Comparison of ENCODE assay signal across 9 cellular contexts in genomic region chr9:127919253-127919815, GRCh38. TPM values are rescaled to one million over a fixed set of nuclear protein-coding genes. Genes with fewer than 3 reads are reported as not detected.
DNase-seq lines count a peak whose midpoint lies in the region; ATAC-seq, FAIRE-seq and TF ChIP-seq lines count a peak whose summit lies in the region.
"Had no signal": no experiment of that assay in that cellular context is flagged by ENCODE, and none has a peak within 500 bp of the region (broad histone marks: within the 10 kb centered on the region; RNA-seq: fewer than 3 reads in every experiment).

No MANE protein-coding gene starts in this region.

- peak; percentile 31 for FAIRE-seq in HTR-8/SVneo (lab: Jason Lieb, UNC)

- TF ChIP-seq CTCF in AG04449 (IDR thresholded peaks at IDR 0.05; ENCODE audit: insufficient read depth, low read length, missing control alignments) (no peak), type B pancreatic cell (conservative IDR thresholded peaks at IDR 0.05) (no peak), GM23338 (conservative IDR thresholded peaks at IDR 0.05; ENCODE audit: low read depth in 2 of 2) (no peak)

- H3K4me2 ChIP-seq in GM23338, result no peak overlapping the region

- H3K27me3 Mint-ChIP-seq in type B pancreatic cell (peaks cover 12% of the 10 kb centered on the region), GM23338 (ENCODE audit: insufficient read depth, low read depth, poor library complexity) (peaks cover 17% of the 10 kb centered on the region)

- H3K36me3 Mint-ChIP-seq in type B pancreatic cell, result no peaks in the 10 kb centered on the region
- H3K36me3 Mint-ChIP-seq in GM23338 (ENCODE audit: low read depth), result 0 out of 3 replicates have a peak, but pooled peaks cover 3% of the 10 kb centered on the region
- H3K36me3 Mint-ChIP-seq: activated naive CD4-positive, alpha-beta T cell treated with anti-CD3 and anti-CD28 coated beads, Interleukin-2, amount 50 U/mL, for 72 hours had no signal

- H3K9me2 ChIP-seq in GM23338 (ENCODE audit: insufficient read depth), result no peaks in the 10 kb centered on the region

- no peaks in the 10 kb centered on the region for H3K36me3 ChIP-seq in GM23338 (ENCODE audit: insufficient read depth)

- 0 out of 2 replicates have a peak, but pooled peaks cover 7% of the 10 kb centered on the region for H3K27me3 ChIP-seq in GM23338 (ENCODE audit: insufficient read depth)

- DNase-seq in AG04449 (ENCODE audit: low read depth, low spot score), result peak; percentile 95
- DNase-seq in HTR-8/SVneo (ENCODE audit: insufficient read length, low spot score), result peak; percentile 88
- peak; percentile 98 for DNase-seq in astrocyte of the hippocampus (ENCODE audit: low read depth, low spot score)
- DNase-seq in kidney tubule cell (ENCODE audit: low spot score), result peak; percentile 100
- DNase-seq in type B pancreatic cell (ENCODE audit: extremely low spot score, unreplicated experiment), result no peak
- no peak for DNase-seq in GM23338 (ENCODE audit: low spot score)

- no peak overlapping the region for H3K27ac ChIP-seq in GM23338 (ENCODE audit: low read depth)

- H3K4me3 Mint-ChIP-seq in type B pancreatic cell, result peak overlapping the region; percentile 45
- H3K4me3 Mint-ChIP-seq in GM23338, result no peak overlapping the region

- no peak for ATAC-seq in GM23338
- no peak for ATAC-seq in HG02973 (IDR thresholded peaks at IDR 0.05; ENCODE audit: unreplicated experiment)
- ATAC-seq in HG03520 (IDR thresholded peaks at IDR 0.05; ENCODE audit: unreplicated experiment), result no peak

- POLR2A ChIA-PET in AG04449 (lab: Yijun Ruan, JAX), result interaction anchor here (0.6 to 1.2 kb wide), 3 partner anchors 21 to 398 kb away, joined by 3 read pairs; no protein-coding TSS in a partner anchor

- peak overlapping the region; percentile 39 for H3K27ac Mint-ChIP-seq in type B pancreatic cell
- H3K27ac Mint-ChIP-seq in GM23338, result no peak overlapping the region

- no peak overlapping the region for H2AFZ ChIP-seq in GM23338

- H3K4me1 ChIP-seq in GM23338 (ENCODE audit: insufficient read depth), result peaks cover 8% of the 10 kb centered on the region; the same call in 1 of the 2 replicates

- H3K79me2 ChIP-seq in GM23338 (replicated peaks; ENCODE audit: insufficient read depth), result no peaks in the 10 kb centered on the region

- no peaks in the 10 kb centered on the region for H3K9me3 Mint-ChIP-seq in type B pancreatic cell
- H3K9me3 Mint-ChIP-seq in GM23338, result no peaks in the 10 kb centered on the region
- H3K9me3 Mint-ChIP-seq: activated naive CD4-positive, alpha-beta T cell treated with anti-CD3 and anti-CD28 coated beads, Interleukin-2, amount 50 U/mL, for 72 hours had no signal

- CTCF ChIA-PET in AG04449 (lab: Yijun Ruan, JAX), result interaction anchor here (1.0 to 5.9 kb wide), 16 partner anchors 11 to 704 kb away, joined by 3 to 119 read pairs (median 4); partner anchors contain the start of genes CDK9, PIP5KL1 and TOR2A

- H3K4me1 Mint-ChIP-seq in type B pancreatic cell (ENCODE audit: unreplicated experiment) (peaks cover 20% of the 10 kb centered on the region), GM23338 (peaks cover 19% of the 10 kb centered on the region)

- H3K4me3 ChIP-seq in AG04449 (ENCODE audit: low read depth, low read length), result no peak overlapping the region
- H3K4me3 ChIP-seq in GM23338, result no peak overlapping the region

- H4K20me1 ChIP-seq in GM23338 (replicated peaks; ENCODE audit: insufficient read depth), result peaks cover 19% of the 10 kb centered on the region

- H3F3A ChIP-seq in GM23338 (replicated peaks; ENCODE audit: low read depth), result peaks cover 18% of the 10 kb centered on the region; the same call in 1 of the 2 replicates

TF ChIP-seq in GM23338, 12 proteins besides CTCF, POLR2A, EP300 and RAD21 (continues in another document):
- TF ChIP-seq ZNF462 (CRISPR knock-in tag; IDR thresholded peaks at IDR 0.05) (no peak), ZNF114 (CRISPR knock-in tag; IDR thresholded peaks at IDR 0.05) (no peak), CREB1 (CRISPR knock-in tag; IDR thresholded peaks at IDR 0.05; ENCODE audit: low read depth) (no peak)

RNA-seq across cellular contexts. Expression of gene ST6GALNAC4, which starts 2.5 kb away (rescaled TPM):
- 11.9 and 17.5 TPM in 2 replicates for total RNA-seq in type B pancreatic cell (ENCODE audit: low replicate concordance)
- 35.3 and 39.1 TPM in 2 replicates for total RNA-seq in GM23338 (2014; rRNA removed; shearing (Covaris generic))
- 7.9 and 8.1 TPM in 2 replicates for polyA plus RNA-seq in GM23338 (2016; fragmentation: Nextera tagmentation; extraction: Ambion mirVana)

RNA-seq across cellular contexts. Expression of gene PIP5KL1, which starts 11.2 kb away (rescaled TPM):
- total RNA-seq in type B pancreatic cell (ENCODE audit: low replicate concordance), result 5.8 and 9.4 TPM in 2 replicates
- 7.5 and 13.4 TPM in 2 replicates for total RNA-seq in GM23338 (2014; rRNA removed; shearing (Covaris generic))
- polyA plus RNA-seq in GM23338 (2016; fragmentation: Nextera tagmentation; extraction: Ambion mirVana), result 19.5 and 25.1 TPM in 2 replicates

RNA-seq across cellular contexts. Expression of gene DPM2, which starts 18.3 kb away (rescaled TPM):
- 41.6 and 56.3 TPM in 2 replicates for total RNA-seq in type B pancreatic cell (ENCODE audit: low replicate concordance)
- 29.0 and 36.6 TPM in 2 replicates for total RNA-seq in GM23338 (2014; rRNA removed; shearing (Covaris generic))
- 92.2 and 92.4 TPM in 2 replicates for polyA plus RNA-seq in GM23338 (2016; fragmentation: Nextera tagmentation; extraction: Ambion mirVana)

RNA-seq across cellular contexts. Expression of gene ST6GALNAC6, which starts 19.9 kb away (rescaled TPM):
- 19.8 and 32.6 TPM in 2 replicates for total RNA-seq in type B pancreatic cell (ENCODE audit: low replicate concordance)
- total RNA-seq in GM23338 (2014; rRNA removed; shearing (Covaris generic)), result 39.2 and 46.3 TPM in 2 replicates
- polyA plus RNA-seq in GM23338 (2016; fragmentation: Nextera tagmentation; extraction: Ambion mirVana), result 20.7 and 21.5 TPM in 2 replicates

RNA-seq across cellular contexts. Expression of gene AK1, which starts 41.9 kb away (rescaled TPM):
- total RNA-seq in type B pancreatic cell (ENCODE audit: low replicate concordance), result 35.2 and 59.8 TPM in 2 replicates
- total RNA-seq in GM23338 (2014; rRNA removed; shearing (Covaris generic)), result 6.7 and 16.2 TPM in 2 replicates
- polyA plus RNA-seq in GM23338 (2016; fragmentation: Nextera tagmentation; extraction: Ambion mirVana), result 35.5 and 36.3 TPM in 2 replicates

Comparison
In these comparisons a context has a peak if more than half of its experiments do, and no peak if none do; other contexts are left out.
1. DNase-seq: peak in AG04449 (single experiment), HTR-8/SVneo (single experiment), astrocyte of the hippocampus (single experiment) and kidney tubule cell (single experiment); none in type B pancreatic cell (single experiment) and GM23338 (single experiment).